Comparison of ENCODE assay signal across 8 cellular contexts in genomic region chr1:151340870-151341754, GRCh38. TPM values are rescaled to one million over a fixed set of nuclear protein-coding genes. Genes with fewer than 3 reads are reported as not detected.
DNase-seq lines count a peak whose midpoint lies in the region; ATAC-seq and TF ChIP-seq lines count a peak whose summit lies in the region.

No MANE protein-coding gene starts in this region.

- peak overlapping the region; percentile 46 for H3K27ac Mint-ChIP-seq in activated T-helper 1 cell treated with anti-CD3 and anti-CD28 coated beads, Interleukin-12 subunit alpha, Interleukin-12 subunit beta, Interleukin-2, Interleukin-4 antibody, amounts not matched to agents 30 ng/mL and 10 ng/mL and 1 ng/mL, durations not matched to agents 14 hours and 24 hours and 36 hours
- no peak overlapping the region for H3K27ac Mint-ChIP-seq in neural crest cell (ENCODE audit: unreplicated experiment)

- H3K27ac ChIP-seq in KMS-11 (peak overlapping the region; percentile 3; the same call in 1 of the 2 replicates), OCI-LY7 (ENCODE audit: low read depth, low read length, poor library complexity, severe bottlenecking) (peak overlapping the region; percentile 49), upper lobe of right lung (peak overlapping the region; percentile 36)

- peak; percentile 89 for DNase-seq in OCI-LY7 (ENCODE audit: low spot score)
- DNase-seq in activated T-helper 1 cell treated with anti-CD3 and anti-CD28 coated beads, Interleukin-12 subunit alpha, Interleukin-12 subunit beta, Interleukin-2, Interleukin-4 antibody, amounts not matched to agents 30 ng/mL and 10 ng/mL and 1 ng/mL, durations not matched to agents 14 hours and 24 hours and 36 hours (ENCODE audit: low spot score): peak; percentile 37
- peak; percentile 89 for DNase-seq in fibroblast of pulmonary artery (ENCODE audit: low read depth)
- DNase-seq in neural crest cell (ENCODE audit: low read depth, low spot score): peak; percentile 44
- no peak for DNase-seq in upper lobe of right lung

- no peaks in the 10 kb centered on the region for H3K27me3 Mint-ChIP-seq in activated T-helper 1 cell treated with anti-CD3 and anti-CD28 coated beads, Interleukin-12 subunit alpha, Interleukin-12 subunit beta, Interleukin-2, Interleukin-4 antibody, amounts not matched to agents 30 ng/mL and 10 ng/mL and 1 ng/mL, durations not matched to agents 14 hours and 24 hours and 36 hours (ENCODE audit: insufficient read depth)
- no peaks in the 10 kb centered on the region for H3K27me3 Mint-ChIP-seq in neural crest cell (ENCODE audit: low read depth)

- H2AFZ ChIP-seq in KMS-11 (ENCODE audit: low read depth): no peak overlapping the region
- H2AFZ ChIP-seq in OCI-LY7 (ENCODE audit: low read length): no peak overlapping the region

- intact Hi-C loops in OCI-LY7 (cut with micrococcal nuclease; ENCODE audit: unreplicated experiment): loop anchor here (1.0 to 5.0 kb wide), 3 partner anchors 40 to 244 kb away; partner anchors contain the start of gene ZNF687
- intact Hi-C loops in activated T-helper 1 cell treated with anti-CD3 and anti-CD28 coated beads, Interleukin-12 subunit alpha, Interleukin-12 subunit beta, Interleukin-2, Interleukin-4 antibody, amounts not matched to agents 30 ng/mL and 10 ng/mL and 1 ng/mL, durations not matched to agents 14 hours and 24 hours and 36 hours (cut with micrococcal nuclease): loop anchor here (1.0 to 2.0 kb wide), 6 partner anchors 14 to 145 kb away; partner anchors contain the start of genes PI4KB and PSMD4
- intact Hi-C loops in upper lobe of right lung (cut with DNase I): no loop called here

- BruUV-seq in OCI-LY7 (replicated peaks; lab: Mats Ljungman, UMichigan): no TSS peak

- peaks cover 33% of the 10 kb centered on the region for H3K4me1 Mint-ChIP-seq in activated T-helper 1 cell treated with anti-CD3 and anti-CD28 coated beads, Interleukin-12 subunit alpha, Interleukin-12 subunit beta, Interleukin-2, Interleukin-4 antibody, amounts not matched to agents 30 ng/mL and 10 ng/mL and 1 ng/mL, durations not matched to agents 14 hours and 24 hours and 36 hours (ENCODE audit: low read depth)
- H3K4me1 Mint-ChIP-seq in neural crest cell: peaks cover 11% of the 10 kb centered on the region

- H3K4me2 ChIP-seq in KMS-11 (peak overlapping the region; percentile 9; the same call in 1 of the 2 replicates), OCI-LY7 (ENCODE audit: low read length) (0 out of 2 replicates have a peak overlapping the region, but pooled peaks have one; percentile 16)

- H3K36me3 ChIP-seq in KMS-11 (ENCODE audit: insufficient read depth): peaks cover 10% of the 10 kb centered on the region; the same call in 1 of the 2 replicates
- peaks cover 45% of the 10 kb centered on the region for H3K36me3 ChIP-seq in OCI-LY7 (ENCODE audit: insufficient read depth, low read length)
- H3K36me3 ChIP-seq in upper lobe of right lung: peaks cover 19% of the 10 kb centered on the region

- no peaks in the 10 kb centered on the region for H3K9me2 ChIP-seq in OCI-LY7 (ENCODE audit: insufficient read depth, low read length)

- H3K27me3 ChIP-seq in KMS-11 (ENCODE audit: insufficient read depth, low read depth) (no peaks in the 10 kb centered on the region), upper lobe of right lung (no peaks in the 10 kb centered on the region)

- peaks cover 28% of the 10 kb centered on the region for H3K36me3 Mint-ChIP-seq in activated T-helper 1 cell treated with anti-CD3 and anti-CD28 coated beads, Interleukin-12 subunit alpha, Interleukin-12 subunit beta, Interleukin-2, Interleukin-4 antibody, amounts not matched to agents 30 ng/mL and 10 ng/mL and 1 ng/mL, durations not matched to agents 14 hours and 24 hours and 36 hours (ENCODE audit: low read depth)
- peaks cover 3% of the 10 kb centered on the region for H3K36me3 Mint-ChIP-seq in neural crest cell (ENCODE audit: low read depth)

- TF ChIP-seq CTCF in GM12873 (IDR thresholded peaks at IDR 0.05; ENCODE audit: insufficient read depth, low read depth, low read length, missing control alignments): peak; percentile 66
- peak; percentile 100 for TF ChIP-seq CTCF in KMS-11 (conservative IDR thresholded peaks at IDR 0.05; ENCODE audit: low read depth, low read length)
- peak; percentile 95 for TF ChIP-seq CTCF in OCI-LY7 (conservative IDR thresholded peaks at IDR 0.05; ENCODE audit: low read length)
- peak; percentile 63 for TF ChIP-seq CTCF in fibroblast of pulmonary artery (IDR thresholded peaks at IDR 0.05; ENCODE audit: low read length, missing control alignments)
- peak; percentile 78 for TF ChIP-seq CTCF in neural crest cell (conservative IDR thresholded peaks at IDR 0.05)
- TF ChIP-seq CTCF in upper lobe of right lung (IDR thresholded peaks at IDR 0.05): peak; percentile 77

- H4K20me1 ChIP-seq in KMS-11 (ENCODE audit: insufficient read depth): no peaks in the 10 kb centered on the region
- H4K20me1 ChIP-seq in OCI-LY7 (ENCODE audit: insufficient read depth, low read length): no peaks in the 10 kb centered on the region

- H3K4me3 ChIP-seq in KMS-11 (IDR thresholded peaks at IDR 0.05; ENCODE audit: insufficient read depth, low read depth, low read length) (no peak overlapping the region), OCI-LY7 (ENCODE audit: low read depth, low read length, poor library complexity, severe bottlenecking) (no peak overlapping the region), fibroblast of pulmonary artery (replicated peaks; ENCODE audit: low read depth, low read length) (no peak overlapping the region), upper lobe of right lung (no peak overlapping the region)

- peaks cover 11% of the 10 kb centered on the region for H3K79me2 ChIP-seq in KMS-11 (ENCODE audit: insufficient read depth, low read depth)
- H3K79me2 ChIP-seq in OCI-LY7 (ENCODE audit: insufficient read depth, low read depth, low read length): peaks cover 12% of the 10 kb centered on the region; the same call in 1 of the 2 replicates

- H3K9ac ChIP-seq in KMS-11: no peak overlapping the region

- CTCF ChIA-PET in OCI-LY7 (lab: Charles Lee; ENCODE audit: unreplicated experiment): interaction anchor here (0.9 to 1.3 kb wide), 5 partner anchors 11 to 64 kb away, joined by 3 to 7 read pairs (median 4); partner anchors contain the start of gene PI4KB

- peaks cover 30% of the 10 kb centered on the region for H3K4me1 ChIP-seq in KMS-11 (ENCODE audit: low read depth, poor library complexity, severe bottlenecking)
- H3K4me1 ChIP-seq in OCI-LY7 (ENCODE audit: insufficient read depth, low read length, poor library complexity, severe bottlenecking): peaks cover 22% of the 10 kb centered on the region
- H3K4me1 ChIP-seq in upper lobe of right lung: peaks cover 14% of the 10 kb centered on the region

- POLR2A ChIA-PET in OCI-LY7 (lab: Charles Lee): interaction anchor here (0.6 to 1.7 kb wide), 5 partner anchors 9 to 80 kb away, joined by 3 to 5 read pairs (median 3); no protein-coding TSS in a partner anchor

- no peaks in the 10 kb centered on the region for H3K9me3 ChIP-seq in OCI-LY7 (ENCODE audit: low read length)
- H3K9me3 ChIP-seq in upper lobe of right lung: no peaks in the 10 kb centered on the region

- ATAC-seq in upper lobe of right lung (peak; percentile 88), HG03139 (IDR thresholded peaks at IDR 0.05; ENCODE audit: unreplicated experiment) (no peak)

- no peaks in the 10 kb centered on the region for H3K9me3 Mint-ChIP-seq in activated T-helper 1 cell treated with anti-CD3 and anti-CD28 coated beads, Interleukin-12 subunit alpha, Interleukin-12 subunit beta, Interleukin-2, Interleukin-4 antibody, amounts not matched to agents 30 ng/mL and 10 ng/mL and 1 ng/mL, durations not matched to agents 14 hours and 24 hours and 36 hours
- H3K9me3 Mint-ChIP-seq in neural crest cell: no peaks in the 10 kb centered on the region

- no peak overlapping the region for H3K4me3 Mint-ChIP-seq in activated T-helper 1 cell treated with anti-CD3 and anti-CD28 coated beads, Interleukin-12 subunit alpha, Interleukin-12 subunit beta, Interleukin-2, Interleukin-4 antibody, amounts not matched to agents 30 ng/mL and 10 ng/mL and 1 ng/mL, durations not matched to agents 14 hours and 24 hours and 36 hours
- H3K4me3 Mint-ChIP-seq in neural crest cell: peak overlapping the region; percentile 6

RNA-seq across cellular contexts. Expression of gene RFX5, which starts 5.9 kb away (rescaled TPM):
- total RNA-seq in OCI-LY7 (2014; rRNA removed; shearing (Covaris generic)): 99.7 and 122 TPM in 2 replicates
- total RNA-seq in OCI-LY7 (2022) (115 and 131 TPM in 2 replicates), neural crest cell (71.3 and 73.5 TPM in 2 replicates), upper lobe of right lung (45.8 TPM)
- 78.1 and 83.4 TPM in 2 replicates for total RNA-seq in activated T-helper 1 cell treated with anti-CD3 and anti-CD28 coated beads, Interleukin-12 subunit alpha, Interleukin-12 subunit beta, Interleukin-2, Interleukin-4 antibody, amounts not matched to agents 30 ng/mL and 10 ng/mL and 1 ng/mL, durations not matched to agents 14 hours and 24 hours and 36 hours

RNA-seq across cellular contexts. Expression of gene PI4KB, which starts 13.9 kb away (rescaled TPM):
- total RNA-seq in OCI-LY7 (2014; rRNA removed; shearing (Covaris generic)): 36.9 and 38.0 TPM in 2 replicates
- total RNA-seq in OCI-LY7 (2022) (50.6 and 60.4 TPM in 2 replicates), neural crest cell (46.3 and 52.0 TPM in 2 replicates), upper lobe of right lung (65.0 TPM)
- 52.4 and 54.7 TPM in 2 replicates for total RNA-seq in activated T-helper 1 cell treated with anti-CD3 and anti-CD28 coated beads, Interleukin-12 subunit alpha, Interleukin-12 subunit beta, Interleukin-2, Interleukin-4 antibody, amounts not matched to agents 30 ng/mL and 10 ng/mL and 1 ng/mL, durations not matched to agents 14 hours and 24 hours and 36 hours

RNA-seq across cellular contexts. Expression of gene SELENBP1, which starts 31.4 kb away (rescaled TPM):
- total RNA-seq in OCI-LY7 (2014; rRNA removed; shearing (Covaris generic)): not detected in 2 replicates
- total RNA-seq in OCI-LY7 (2022) (not detected in 2 replicates), neural crest cell (35.9 and 36.2 TPM in 2 replicates), upper lobe of right lung (321 TPM)
- not detected in 2 replicates for total RNA-seq in activated T-helper 1 cell treated with anti-CD3 and anti-CD28 coated beads, Interleukin-12 subunit alpha, Interleukin-12 subunit beta, Interleukin-2, Interleukin-4 antibody, amounts not matched to agents 30 ng/mL and 10 ng/mL and 1 ng/mL, durations not matched to agents 14 hours and 24 hours and 36 hours

RNA-seq across cellular contexts. Expression of gene PSMB4, which starts 58.3 kb away (rescaled TPM):
- 230 and 301 TPM in 2 replicates for total RNA-seq in OCI-LY7 (2014; rRNA removed; shearing (Covaris generic))
- total RNA-seq in OCI-LY7 (2022) (240 and 242 TPM in 2 replicates), neural crest cell (278 and 279 TPM in 2 replicates), upper lobe of right lung (177 TPM)
- 436 and 454 TPM in 2 replicates for total RNA-seq in activated T-helper 1 cell treated with anti-CD3 and anti-CD28 coated beads, Interleukin-12 subunit alpha, Interleukin-12 subunit beta, Interleukin-2, Interleukin-4 antibody, amounts not matched to agents 30 ng/mL and 10 ng/mL and 1 ng/mL, durations not matched to agents 14 hours and 24 hours and 36 hours

RNA-seq across cellular contexts. Expression of gene ZNF687, which starts 59.0 kb away (rescaled TPM):
- 18.0 and 20.9 TPM in 2 replicates for total RNA-seq in OCI-LY7 (2014; rRNA removed; shearing (Covaris generic))
- total RNA-seq in OCI-LY7 (2022): 31.6 and 31.7 TPM in 2 replicates
- 26.9 and 27.3 TPM in 2 replicates for total RNA-seq in activated T-helper 1 cell treated with anti-CD3 and anti-CD28 coated beads, Interleukin-12 subunit alpha, Interleukin-12 subunit beta, Interleukin-2, Interleukin-4 antibody, amounts not matched to agents 30 ng/mL and 10 ng/mL and 1 ng/mL, durations not matched to agents 14 hours and 24 hours and 36 hours
- total RNA-seq in neural crest cell: 34.9 and 39.9 TPM in 2 replicates
- total RNA-seq in upper lobe of right lung: 22.5 TPM

Comparison
In these comparisons a context has a peak if more than half of its experiments do, and no peak if none do; other contexts are left out.
1. RNA of gene SELENBP1, which starts 31.4 kb away (total RNA-seq): 321 TPM in upper lobe of right lung (single experiment) and 35.9 to 36.2 TPM in neural crest cell; not detected in OCI-LY7 and not detected in activated T-helper 1 cell treated with anti-CD3 and anti-CD28 coated beads, Interleukin-12 subunit alpha, Interleukin-12 subunit beta, Interleukin-2, Interleukin-4 antibody, amounts not matched to agents 30 ng/mL and 10 ng/mL and 1 ng/mL, durations not matched to agents 14 hours and 24 hours and 36 hours; every median in the first group is over 10 times any median in the second.
2. Peak in every context shown above with its lines, with median percentiles within 50 percentile points of each other: CTCF ChIP-seq and H3K27ac ChIP-seq.